2 cellular contexts compared by ENCODE assay signal in the genomic region with DNA sequence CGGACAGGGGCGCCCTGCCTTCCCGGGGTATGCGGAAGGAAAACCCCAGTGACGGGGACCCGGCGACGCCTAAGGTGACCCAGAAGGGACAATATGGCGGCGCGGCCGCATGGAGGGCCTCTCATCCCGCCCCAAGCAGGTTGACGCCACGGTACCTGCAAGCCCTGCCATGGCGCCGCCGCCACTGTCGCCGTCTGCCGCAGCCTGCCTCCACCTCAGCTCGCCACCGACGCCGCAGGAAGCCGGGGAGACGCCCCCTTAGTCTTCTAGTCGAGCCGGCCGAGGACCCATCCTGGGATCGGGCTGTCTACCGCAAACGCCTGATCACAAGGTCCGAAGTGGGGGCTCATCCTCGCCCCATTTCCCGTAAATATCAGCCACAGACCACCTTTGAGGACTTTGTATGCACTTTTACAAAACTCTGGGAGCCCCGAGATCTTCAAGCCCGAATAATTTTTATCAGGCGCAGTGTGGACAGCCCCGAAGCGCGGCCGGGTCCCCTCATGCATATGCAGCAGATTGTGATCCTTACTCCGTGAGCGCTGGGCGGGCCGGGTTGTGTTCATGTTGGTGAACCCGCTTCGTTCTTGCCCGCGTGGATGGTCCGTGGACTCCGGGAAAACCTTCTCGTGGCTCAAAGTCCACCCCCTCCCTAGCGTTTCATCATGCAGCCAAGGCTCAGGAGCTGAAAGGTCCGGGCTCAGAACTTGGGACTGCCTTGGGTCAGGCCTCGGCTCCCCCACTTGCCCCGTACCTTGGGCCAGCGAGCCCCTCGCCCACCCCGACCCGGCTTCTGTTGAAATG.
TF ChIP-seq lines count a peak whose summit lies in the region.

A gene with protein sequence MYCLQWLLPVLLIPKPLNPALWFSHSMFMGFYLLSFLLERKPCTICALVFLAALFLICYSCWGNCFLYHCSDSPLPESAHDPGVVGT (minus strand): TSS at position 239 of the 804 bp plus-strand sequence. CDS start 8,702 bp downstream, outside the sequence.

TF ChIP-seq in A549, 52 proteins besides CTCF, POLR2A, EP300 and RAD21 (continued from another document):
- TF ChIP-seq, protein P1, sequence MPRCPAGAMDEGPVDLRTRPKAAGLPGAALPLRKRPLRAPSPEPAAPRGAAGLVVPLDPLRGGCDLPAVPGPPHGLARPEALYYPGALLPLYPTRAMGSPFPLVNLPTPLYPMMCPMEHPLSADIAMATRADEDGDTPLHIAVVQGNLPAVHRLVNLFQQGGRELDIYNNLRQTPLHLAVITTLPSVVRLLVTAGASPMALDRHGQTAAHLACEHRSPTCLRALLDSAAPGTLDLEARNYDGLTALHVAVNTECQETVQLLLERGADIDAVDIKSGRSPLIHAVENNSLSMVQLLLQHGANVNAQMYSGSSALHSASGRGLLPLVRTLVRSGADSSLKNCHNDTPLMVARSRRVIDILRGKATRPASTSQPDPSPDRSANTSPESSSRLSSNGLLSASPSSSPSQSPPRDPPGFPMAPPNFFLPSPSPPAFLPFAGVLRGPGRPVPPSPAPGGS (IDR thresholded peaks at IDR 0.05) = 0 out of 3 replicates have a peak, but pooled peaks have one; percentile 23
- TF ChIP-seq ZNF302 (CRISPR knock-in tag; IDR thresholded peaks at IDR 0.05) (no peak), HOXB5 (CRISPR knock-in tag; IDR thresholded peaks at IDR 0.05) (no peak), NR3C1 (IDR thresholded peaks at IDR 0.05) (no peak), TP53 (CRISPR knock-in tag; IDR thresholded peaks at IDR 0.05) (no peak), SREBF2 (IDR thresholded peaks at IDR 0.05) (no peak), JUN (IDR thresholded peaks at IDR 0.05) (peak; percentile 82 to 98; a peak in 4 of 5 replicates), ESRRA (IDR thresholded peaks at IDR 0.05; ENCODE audit: borderline replicate concordance, low read length) (no peak), PHF8 (IDR thresholded peaks at IDR 0.05; ENCODE audit: borderline replicate concordance, low read depth) (peak; percentile 75), KDM5A (IDR thresholded peaks at IDR 0.05) (no peak), POLR2AphosphoS2 (conservative IDR thresholded peaks at IDR 0.05; ENCODE audit: low read length) (no peak), GATA3 (IDR thresholded peaks at IDR 0.05; ENCODE audit: borderline replicate concordance) (no peak), JUNB (IDR thresholded peaks at IDR 0.05) (no peak), RFX5 (IDR thresholded peaks at IDR 0.05) (0 out of 2 replicates have a peak, but pooled peaks have one; percentile 23), RNF2 (IDR thresholded peaks at IDR 0.05; ENCODE audit: borderline replicate concordance, low read depth) (no peak)
- TF ChIP-seq, protein P2, sequence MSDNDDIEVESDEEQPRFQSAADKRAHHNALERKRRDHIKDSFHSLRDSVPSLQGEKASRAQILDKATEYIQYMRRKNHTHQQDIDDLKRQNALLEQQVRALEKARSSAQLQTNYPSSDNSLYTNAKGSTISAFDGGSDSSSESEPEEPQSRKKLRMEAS (IDR thresholded peaks at IDR 0.05) = peak; percentile 75
- TF ChIP-seq, protein P3, sequence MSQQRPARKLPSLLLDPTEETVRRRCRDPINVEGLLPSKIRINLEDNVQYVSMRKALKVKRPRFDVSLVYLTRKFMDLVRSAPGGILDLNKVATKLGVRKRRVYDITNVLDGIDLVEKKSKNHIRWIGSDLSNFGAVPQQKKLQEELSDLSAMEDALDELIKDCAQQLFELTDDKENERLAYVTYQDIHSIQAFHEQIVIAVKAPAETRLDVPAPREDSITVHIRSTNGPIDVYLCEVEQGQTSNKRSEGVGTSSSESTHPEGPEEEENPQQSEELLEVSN (IDR thresholded peaks at IDR 0.05; ENCODE audit: borderline replicate concordance, low read depth) = peak; percentile 73

TF ChIP-seq in WTC11, 78 proteins besides CTCF, POLR2A, EP300 and RAD21 (continued from another document):
- TF ChIP-seq, protein P2 (CRISPR knock-in tag; IDR thresholded peaks at IDR 0.05) = peak; percentile 47; the same call in 1 of the 2 replicates
- TF ChIP-seq, protein P4, sequence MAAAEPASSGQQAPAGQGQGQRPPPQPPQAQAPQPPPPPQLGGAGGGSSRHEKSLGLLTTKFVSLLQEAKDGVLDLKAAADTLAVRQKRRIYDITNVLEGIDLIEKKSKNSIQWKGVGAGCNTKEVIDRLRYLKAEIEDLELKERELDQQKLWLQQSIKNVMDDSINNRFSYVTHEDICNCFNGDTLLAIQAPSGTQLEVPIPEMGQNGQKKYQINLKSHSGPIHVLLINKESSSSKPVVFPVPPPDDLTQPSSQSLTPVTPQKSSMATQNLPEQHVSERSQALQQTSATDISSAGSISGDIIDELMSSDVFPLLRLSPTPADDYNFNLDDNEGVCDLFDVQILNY (CRISPR knock-in tag; IDR thresholded peaks at IDR 0.05) = 0 out of 2 replicates have a peak, but pooled peaks have one; percentile 71
- TF ChIP-seq, protein P5, sequence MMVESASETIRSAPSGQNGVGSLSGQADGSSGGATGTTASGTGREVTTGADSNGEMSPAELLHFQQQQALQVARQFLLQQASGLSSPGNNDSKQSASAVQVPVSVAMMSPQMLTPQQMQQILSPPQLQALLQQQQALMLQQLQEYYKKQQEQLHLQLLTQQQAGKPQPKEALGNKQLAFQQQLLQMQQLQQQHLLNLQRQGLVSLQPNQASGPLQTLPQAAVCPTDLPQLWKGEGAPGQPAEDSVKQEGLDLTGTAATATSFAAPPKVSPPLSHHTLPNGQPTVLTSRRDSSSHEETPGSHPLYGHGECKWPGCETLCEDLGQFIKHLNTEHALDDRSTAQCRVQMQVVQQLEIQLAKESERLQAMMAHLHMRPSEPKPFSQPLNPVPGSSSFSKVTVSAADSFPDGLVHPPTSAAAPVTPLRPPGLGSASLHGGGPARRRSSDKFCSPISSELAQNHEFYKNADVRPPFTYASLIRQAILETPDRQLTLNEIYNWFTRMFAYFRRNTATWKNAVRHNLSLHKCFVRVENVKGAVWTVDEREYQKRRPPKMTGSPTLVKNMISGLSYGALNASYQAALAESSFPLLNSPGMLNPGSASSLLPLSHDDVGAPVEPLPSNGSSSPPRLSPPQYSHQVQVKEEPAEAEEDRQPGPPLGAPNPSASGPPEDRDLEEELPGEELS (CRISPR knock-in tag; IDR thresholded peaks at IDR 0.05) = peak; percentile 80
- TF ChIP-seq ESRRA (CRISPR knock-in tag; IDR thresholded peaks at IDR 0.05; ENCODE audit: borderline replicate concordance) = peak; percentile 50; the same call in 1 of the 2 replicates
- peak; percentile 55; the same call in 1 of the 2 replicates for TF ChIP-seq FOXP1 (CRISPR knock-in tag; IDR thresholded peaks at IDR 0.05; ENCODE audit: borderline replicate concordance)
- TF ChIP-seq RELA (CRISPR knock-in tag; IDR thresholded peaks at IDR 0.05; ENCODE audit: borderline replicate concordance) = no peak
- peak; percentile 36; the same call in 1 of the 2 replicates for TF ChIP-seq JUN (CRISPR knock-in tag; IDR thresholded peaks at IDR 0.05)
- TF ChIP-seq, protein P6, sequence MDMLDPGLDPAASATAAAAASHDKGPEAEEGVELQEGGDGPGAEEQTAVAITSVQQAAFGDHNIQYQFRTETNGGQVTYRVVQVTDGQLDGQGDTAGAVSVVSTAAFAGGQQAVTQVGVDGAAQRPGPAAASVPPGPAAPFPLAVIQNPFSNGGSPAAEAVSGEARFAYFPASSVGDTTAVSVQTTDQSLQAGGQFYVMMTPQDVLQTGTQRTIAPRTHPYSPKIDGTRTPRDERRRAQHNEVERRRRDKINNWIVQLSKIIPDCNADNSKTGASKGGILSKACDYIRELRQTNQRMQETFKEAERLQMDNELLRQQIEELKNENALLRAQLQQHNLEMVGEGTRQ (CRISPR knock-in tag; IDR thresholded peaks at IDR 0.05) = 0 out of 2 replicates have a peak, but pooled peaks have one; percentile 13
- TF ChIP-seq, protein P7, sequence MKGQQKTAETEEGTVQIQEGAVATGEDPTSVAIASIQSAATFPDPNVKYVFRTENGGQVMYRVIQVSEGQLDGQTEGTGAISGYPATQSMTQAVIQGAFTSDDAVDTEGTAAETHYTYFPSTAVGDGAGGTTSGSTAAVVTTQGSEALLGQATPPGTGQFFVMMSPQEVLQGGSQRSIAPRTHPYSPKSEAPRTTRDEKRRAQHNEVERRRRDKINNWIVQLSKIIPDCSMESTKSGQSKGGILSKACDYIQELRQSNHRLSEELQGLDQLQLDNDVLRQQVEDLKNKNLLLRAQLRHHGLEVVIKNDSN (CRISPR knock-in tag; IDR thresholded peaks at IDR 0.05) = 0 out of 2 replicates have a peak, but pooled peaks have one; percentile 9
- TF ChIP-seq, protein P8, sequence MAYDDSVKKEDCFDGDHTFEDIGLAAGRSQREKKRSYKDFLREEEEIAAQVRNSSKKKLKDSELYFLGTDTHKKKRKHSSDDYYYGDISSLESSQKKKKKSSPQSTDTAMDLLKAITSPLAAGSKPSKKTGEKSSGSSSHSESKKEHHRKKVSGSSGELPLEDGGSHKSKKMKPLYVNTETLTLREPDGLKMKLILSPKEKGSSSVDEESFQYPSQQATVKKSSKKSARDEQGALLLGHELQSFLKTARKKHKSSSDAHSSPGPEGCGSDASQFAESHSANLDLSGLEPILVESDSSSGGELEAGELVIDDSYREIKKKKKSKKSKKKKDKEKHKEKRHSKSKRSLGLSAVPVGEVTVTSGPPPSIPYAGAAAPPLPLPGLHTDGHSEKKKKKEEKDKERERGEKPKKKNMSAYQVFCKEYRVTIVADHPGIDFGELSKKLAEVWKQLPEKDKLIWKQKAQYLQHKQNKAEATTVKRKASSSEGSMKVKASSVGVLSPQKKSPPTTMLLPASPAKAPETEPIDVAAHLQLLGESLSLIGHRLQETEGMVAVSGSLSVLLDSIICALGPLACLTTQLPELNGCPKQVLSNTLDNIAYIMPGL (CRISPR knock-in tag; IDR thresholded peaks at IDR 0.05) = peak; percentile 69
- no peak for TF ChIP-seq ELF4 (CRISPR knock-in tag; IDR thresholded peaks at IDR 0.05; ENCODE audit: low read depth)
- TF ChIP-seq SP1 (CRISPR knock-in tag; conservative IDR thresholded peaks at IDR 0.05) = peak; percentile 89
